9 cellular contexts compared by ENCODE assay signal in the genomic region with DNA sequence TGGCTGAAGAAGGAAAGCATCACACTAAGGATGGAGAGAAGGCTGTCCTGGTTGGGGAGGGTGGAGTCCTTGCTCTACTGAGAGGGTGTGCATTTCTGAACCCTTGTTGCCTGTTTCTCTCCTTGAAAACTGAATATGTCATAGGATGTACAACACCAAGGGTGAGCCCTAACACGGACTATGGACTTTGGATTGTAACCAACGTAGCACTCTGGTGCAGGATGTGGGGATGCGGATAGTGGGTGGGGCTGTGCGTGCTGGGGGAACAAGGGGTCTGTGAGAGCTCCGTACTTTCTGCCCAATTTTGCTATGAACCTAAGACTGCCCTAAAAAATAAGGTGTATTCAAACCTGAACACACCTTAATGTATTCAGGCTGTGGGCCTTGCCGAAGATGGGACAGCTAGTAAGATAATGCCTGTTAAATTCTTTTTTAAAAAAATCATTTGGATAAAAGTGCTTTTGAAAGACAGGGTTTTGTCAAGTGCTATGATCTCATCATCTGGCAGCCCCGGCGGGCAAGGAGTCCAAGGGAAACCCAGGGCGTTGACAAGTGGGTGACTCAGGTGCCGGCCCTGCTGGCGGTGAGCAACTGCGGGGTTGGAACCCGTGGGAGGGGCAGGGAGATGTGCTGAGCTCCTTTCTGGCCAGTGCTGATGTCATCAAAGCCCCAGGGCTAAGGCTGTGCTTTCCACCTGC. TPM values are rescaled to one million over a fixed set of nuclear protein-coding genes. Genes with fewer than 3 reads are reported as not detected.
A peak's percentile ranks its signal among the peaks of the same experiment; 100 is the strongest.
DNase-seq lines count a peak whose midpoint lies in the region; FAIRE-seq and TF ChIP-seq lines count a peak whose summit lies in the region.
"Had no signal": no experiment of that assay in that cellular context is flagged by ENCODE, and none has a peak within 500 bp of the region (broad histone marks: within the 10 kb centered on the region; RNA-seq: fewer than 3 reads in every experiment).

No MANE protein-coding gene starts in this region.

- H3K9me3 Mint-ChIP-seq in activated T-cell treated with anti-CD3 and anti-CD28 coated beads, Interleukin-2, amount 50 U/mL, for 24 hours, result no peaks in the 10 kb centered on the region

- TF ChIP-seq POLR2A in adrenal gland (IDR thresholded peaks at IDR 0.05), result no peak

- DNase-seq in activated T-cell treated with anti-CD3 and anti-CD28 coated beads, Interleukin-2, amount 50 U/mL, for 48 hours, result peak; percentile 26 to 37
- no peak for DNase-seq in activated T-cell treated with anti-CD3 and anti-CD28 coated beads, Interleukin-2, amount 50 U/mL, for 24 hours
- peak; percentile 92 to 99 (median 98) for DNase-seq in adrenal gland
- DNase-seq in kidney glomerular epithelial cell (lab: John Stamatoyannopoulos, UW), result peak; percentile 93
- peak; percentile 97 for DNase-seq in urothelium cell line (ENCODE audit: low spot score)
- no peak for DNase-seq in SKM-1 treated with dmso at 0.1 percent for 144 hours (lab: John Stamatoyannopoulos, UW; ENCODE audit: unreplicated experiment)
- DNase-seq in COR-L47 (lab: John Stamatoyannopoulos, UW), result no peak
- DNase-seq in GM10266 (ENCODE audit: extremely low spot score), result no peak
- DNase-seq: NCI-H187 treated with DMSO at 0.1 percent for 48 hours had no signal

- H3K27ac ChIP-seq in adrenal gland, result peak overlapping the region in 3 of 5 donors; percentile 44 to 53 (median 45)

- H3K27ac Mint-ChIP-seq in activated T-cell treated with anti-CD3 and anti-CD28 coated beads, Interleukin-2, amount 50 U/mL, for 24 hours, result no peak overlapping the region

- no peaks in the 10 kb centered on the region for H3K27me3 ChIP-seq in adrenal gland

- TF ChIP-seq CTCF in adrenal gland (IDR thresholded peaks at IDR 0.05), result no peak
- TF ChIP-seq CTCF in GM10266 (IDR thresholded peaks at IDR 0.05; ENCODE audit: control insufficient read depth, insufficient read depth, low read depth, missing control alignments), result no peak

- H3K4me1 Mint-ChIP-seq in activated T-cell treated with anti-CD3 and anti-CD28 coated beads, Interleukin-2, amount 50 U/mL, for 24 hours (ENCODE audit: low read depth), result peaks cover 11% of the 10 kb centered on the region

- H3K4me3 Mint-ChIP-seq in activated T-cell treated with anti-CD3 and anti-CD28 coated beads, Interleukin-2, amount 50 U/mL, for 24 hours, result no peak overlapping the region

- no peaks in the 10 kb centered on the region for H3K27me3 Mint-ChIP-seq in activated T-cell treated with anti-CD3 and anti-CD28 coated beads, Interleukin-2, amount 50 U/mL, for 24 hours

- no peaks in the 10 kb centered on the region for H3K36me3 ChIP-seq in adrenal gland (replicated peaks in 1 of 2)

- H3K4me1 ChIP-seq in adrenal gland (replicated peaks in 1 of 2), result no peaks in the 10 kb centered on the region

- H3K9me3 ChIP-seq in adrenal gland (replicated peaks in 1 of 3), result no peaks in the 10 kb centered on the region

- H3K36me3 Mint-ChIP-seq in activated T-cell treated with anti-CD3 and anti-CD28 coated beads, Interleukin-2, amount 50 U/mL, for 24 hours (ENCODE audit: low read depth), result no peaks in the 10 kb centered on the region

- no peak overlapping the region for H3K4me3 ChIP-seq in adrenal gland

- FAIRE-seq in urothelium cell line (lab: Jason Lieb, UNC), result peak; percentile 89

- whole genome bisulfite sequencing in adrenal gland, 4 donors, result 48 to 67% (median 53%) methylated on average over 12 to 13 of the region's 13 CpGs

- intact Hi-C loops in adrenal gland (cut with DNase I), result loop anchor here in 1 of 2 donors (10.0 kb wide), 1 partner anchor 51 kb away; no protein-coding TSS in a partner anchor

RNA-seq across cellular contexts. Expression of a gene that starts 54.0 kb away (rescaled TPM):
- total RNA-seq in adrenal gland, result 100 to 1,000 TPM; 118 to 222 (median 141) TPM
- polyA plus RNA-seq in adrenal gland, result 10 to 100 TPM; 31.3 to 55.7 (median 48.2) TPM

Comparison
In these comparisons a context has a peak if more than half of its experiments do, and no peak if none do; other contexts are left out.
1. DNase-seq: peak in activated T-cell treated with anti-CD3 and anti-CD28 coated beads, Interleukin-2, amount 50 U/mL, for 48 hours (2 of 2), adrenal gland (7 of 7), kidney glomerular epithelial cell (single experiment) and urothelium cell line (single experiment); none in activated T-cell treated with anti-CD3 and anti-CD28 coated beads, Interleukin-2, amount 50 U/mL, for 24 hours (single experiment), SKM-1 treated with dmso at 0.1 percent for 144 hours (single experiment), COR-L47 (single experiment) and GM10266 (single experiment).